Comparison of ENCODE assay signal across 20 cellular contexts in genomic region chr3:140717915-140718314, GRCh38. TPM values are rescaled to one million over a fixed set of nuclear protein-coding genes. Genes with fewer than 3 reads are reported as not detected.
"Had no signal": no experiment of that assay in that cellular context is flagged by ENCODE, and none has a peak within 500 bp of the region (broad histone marks: within the 10 kb centered on the region; RNA-seq: fewer than 3 reads in every experiment).

No MANE protein-coding gene starts in this region.

- H3K36me3 ChIP-seq: left lung, neutrophil, spleen, thoracic aorta had no signal

- H3K27me3 ChIP-seq: left lung, neutrophil, spleen had no signal

- H3K4me3 Mint-ChIP-seq: activated naive CD8-positive, alpha-beta T cell treated with anti-CD3 and anti-CD28 coated beads for 36 hours; activated T-helper 1 cell treated with anti-CD3 and anti-CD28 coated beads, Interleukin-12 subunit alpha, Interleukin-12 subunit beta, Interleukin-2, Interleukin-4 antibody, amounts not matched to agents 30 ng/mL and 10 ng/mL and 1 ng/mL, durations not matched to agents 14 hours and 24 hours and 36 hours; dendritic cell treated with granulocyte-macrophage colony-stimulating factor and Interleukin-4, amounts not matched to agents 40 ng/mL and 50 ng/mL, for 4 days; natural killer cell; stimulated activated naive CD8-positive, alpha-beta T cell treated with anti-CD3 and anti-CD28 coated beads, Interleukin-15, amount 100 ng/mL, for 72 hours; T-cell had no signal

- H3K9me3 Mint-ChIP-seq: activated naive CD8-positive, alpha-beta T cell treated with anti-CD3 and anti-CD28 coated beads for 36 hours; activated T-helper 1 cell treated with anti-CD3 and anti-CD28 coated beads, Interleukin-12 subunit alpha, Interleukin-12 subunit beta, Interleukin-2, Interleukin-4 antibody, amounts not matched to agents 30 ng/mL and 10 ng/mL and 1 ng/mL, durations not matched to agents 14 hours and 24 hours and 36 hours; dendritic cell treated with granulocyte-macrophage colony-stimulating factor and Interleukin-4, amounts not matched to agents 40 ng/mL and 50 ng/mL, for 4 days; stimulated activated naive CD8-positive, alpha-beta T cell treated with anti-CD3 and anti-CD28 coated beads, Interleukin-15, amount 100 ng/mL, for 72 hours; T-cell had no signal

- H3K27ac Mint-ChIP-seq: activated naive CD8-positive, alpha-beta T cell treated with anti-CD3 and anti-CD28 coated beads for 36 hours; activated T-helper 1 cell treated with anti-CD3 and anti-CD28 coated beads, Interleukin-12 subunit alpha, Interleukin-12 subunit beta, Interleukin-2, Interleukin-4 antibody, amounts not matched to agents 30 ng/mL and 10 ng/mL and 1 ng/mL, durations not matched to agents 14 hours and 24 hours and 36 hours; natural killer cell; stimulated activated naive CD8-positive, alpha-beta T cell treated with anti-CD3 and anti-CD28 coated beads, Interleukin-15, amount 100 ng/mL, for 72 hours; T-cell had no signal

- H3K4me1 ChIP-seq: left lung, spleen had no signal

- ATAC-seq: activated CD4-positive, CD25-positive, alpha-beta regulatory T cell treated with anti-CD3 and anti-CD28 coated beads, Interleukin-2, amount 50 U/mL, for 24 hours; left lung; natural killer cell; stimulated activated naive CD8-positive, alpha-beta T cell treated with anti-CD3 and anti-CD28 coated beads, Interleukin-15, amount 100 ng/mL, for 72 hours; T-cell had no signal

- H3K36me3 Mint-ChIP-seq: activated naive CD8-positive, alpha-beta T cell treated with anti-CD3 and anti-CD28 coated beads for 36 hours; natural killer cell; T-cell had no signal

- H3K27me3 Mint-ChIP-seq: activated naive CD8-positive, alpha-beta T cell treated with anti-CD3 and anti-CD28 coated beads for 36 hours; dendritic cell treated with granulocyte-macrophage colony-stimulating factor and Interleukin-4, amounts not matched to agents 40 ng/mL and 50 ng/mL, for 4 days; stimulated activated naive CD8-positive, alpha-beta T cell treated with anti-CD3 and anti-CD28 coated beads, Interleukin-15, amount 100 ng/mL, for 72 hours had no signal

- H3K4me1 Mint-ChIP-seq: activated naive CD8-positive, alpha-beta T cell treated with anti-CD3 and anti-CD28 coated beads for 36 hours; natural killer cell; stimulated activated naive CD8-positive, alpha-beta T cell treated with anti-CD3 and anti-CD28 coated beads, Interleukin-15, amount 100 ng/mL, for 72 hours; T-cell had no signal

- H3K9me3 ChIP-seq: left lung, neutrophil, spleen, thoracic aorta had no signal

- H3K4me3 ChIP-seq: left lung, spleen, thoracic aorta had no signal

- DNase-seq: activated CD4-positive, alpha-beta T cell treated with anti-CD3 and anti-CD28 coated beads, Interleukin-2, amount 50 U/mL, for 1 hour; activated CD8-positive, alpha-beta memory T cell treated with anti-CD3 and anti-CD28 coated beads for 24 hours; activated naive CD8-positive, alpha-beta T cell treated with anti-CD3 and anti-CD28 coated beads for 36 hours; effector memory CD4-positive, alpha-beta T cell; left lung; mesenchymal stem cell; natural killer cell; posterior cingulate gyrus; spleen; stimulated activated naive CD8-positive, alpha-beta T cell treated with anti-CD3 and anti-CD28 coated beads, Interleukin-15, amount 100 ng/mL, for 72 hours; T-cell; T-helper 9 cell had no signal

- H3K27ac ChIP-seq: left lung, neutrophil, spleen, thoracic aorta had no signal

RNA-seq across cellular contexts. Expression of gene TRIM42, which starts 40.1 kb away (rescaled TPM):
- total RNA-seq: activated naive CD8-positive, alpha-beta T cell treated with anti-CD3 and anti-CD28 coated beads for 36 hours; activated T-helper 1 cell treated with anti-CD3 and anti-CD28 coated beads, Interleukin-12 subunit alpha, Interleukin-12 subunit beta, Interleukin-2, Interleukin-4 antibody, amounts not matched to agents 30 ng/mL and 10 ng/mL and 1 ng/mL, durations not matched to agents 14 hours and 24 hours and 36 hours; cerebellum; fibroblast of lung; left lung; natural killer cell; spleen; T-cell; thoracic aorta; urinary bladder had no signal
